Comparison of ENCODE assay signal across 1 cellular context in the genomic region with DNA sequence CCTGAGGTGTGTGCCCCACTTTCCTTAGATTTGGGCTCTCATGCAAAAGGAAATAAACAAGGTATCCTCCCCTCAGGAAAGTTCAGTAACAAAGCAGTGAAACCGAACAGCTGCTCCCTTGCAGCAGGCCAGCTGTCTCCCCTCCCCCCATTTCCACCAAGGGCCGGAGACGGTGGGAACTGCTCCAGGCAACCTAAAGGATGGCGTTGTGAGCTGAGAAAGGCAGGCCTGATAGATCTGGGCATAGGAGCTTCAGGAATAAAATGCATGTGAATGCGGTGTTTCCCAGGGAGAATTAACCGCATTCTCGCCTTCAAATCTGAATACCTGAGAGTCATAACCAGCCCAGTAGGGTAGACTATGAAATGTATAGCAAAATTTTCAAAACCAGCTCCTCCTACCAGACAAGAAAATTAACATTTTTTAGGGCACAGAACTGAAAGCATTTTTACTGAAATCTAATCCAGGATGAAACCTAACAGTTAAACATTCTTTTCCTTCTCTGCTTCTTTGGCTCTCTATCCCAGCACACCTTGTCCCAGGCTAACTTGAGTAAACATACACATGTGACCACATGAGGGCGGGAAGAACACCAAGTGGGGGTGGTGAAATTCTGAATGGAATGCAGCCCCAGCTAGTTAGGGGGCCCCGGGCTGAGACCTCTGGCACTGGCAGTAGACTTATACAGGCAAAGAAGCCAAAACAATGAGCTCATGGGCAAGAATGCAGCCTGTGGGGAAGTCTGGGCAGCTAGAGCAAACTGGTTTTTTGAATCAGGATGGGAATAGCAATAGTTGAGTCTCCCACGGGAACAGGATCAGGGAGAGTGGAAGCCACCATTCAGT.
TF ChIP-seq lines count a peak whose summit lies in the region.

No MANE protein-coding gene starts in this region.

TF ChIP-seq in K562, 482 proteins besides CTCF, POLR2A, EP300 and RAD21 (continued from another document):
- TF ChIP-seq, protein P1, sequence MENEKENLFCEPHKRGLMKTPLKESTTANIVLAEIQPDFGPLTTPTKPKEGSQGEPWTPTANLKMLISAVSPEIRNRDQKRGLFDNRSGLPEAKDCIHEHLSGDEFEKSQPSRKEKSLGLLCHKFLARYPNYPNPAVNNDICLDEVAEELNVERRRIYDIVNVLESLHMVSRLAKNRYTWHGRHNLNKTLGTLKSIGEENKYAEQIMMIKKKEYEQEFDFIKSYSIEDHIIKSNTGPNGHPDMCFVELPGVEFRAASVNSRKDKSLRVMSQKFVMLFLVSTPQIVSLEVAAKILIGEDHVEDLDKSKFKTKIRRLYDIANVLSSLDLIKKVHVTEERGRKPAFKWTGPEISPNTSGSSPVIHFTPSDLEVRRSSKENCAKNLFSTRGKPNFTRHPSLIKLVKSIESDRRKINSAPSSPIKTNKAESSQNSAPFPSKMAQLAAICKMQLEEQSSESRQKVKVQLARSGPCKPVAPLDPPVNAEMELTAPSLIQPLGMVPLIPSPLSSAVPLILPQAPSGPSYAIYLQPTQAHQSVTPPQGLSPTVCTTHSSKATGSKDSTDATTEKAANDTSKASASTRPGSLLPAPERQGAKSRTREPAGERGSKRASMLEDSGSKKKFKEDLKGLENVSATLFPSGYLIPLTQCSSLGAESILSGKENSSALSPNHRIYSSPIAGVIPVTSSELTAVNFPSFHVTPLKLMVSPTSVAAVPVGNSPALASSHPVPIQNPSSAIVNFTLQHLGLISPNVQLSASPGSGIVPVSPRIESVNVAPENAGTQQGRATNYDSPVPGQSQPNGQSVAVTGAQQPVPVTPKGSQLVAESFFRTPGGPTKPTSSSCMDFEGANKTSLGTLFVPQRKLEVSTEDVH (IDR thresholded peaks at IDR 0.05; ENCODE audit: low read depth, partially characterized antibody) = peak; percentile 39
- TF ChIP-seq, protein P2, sequence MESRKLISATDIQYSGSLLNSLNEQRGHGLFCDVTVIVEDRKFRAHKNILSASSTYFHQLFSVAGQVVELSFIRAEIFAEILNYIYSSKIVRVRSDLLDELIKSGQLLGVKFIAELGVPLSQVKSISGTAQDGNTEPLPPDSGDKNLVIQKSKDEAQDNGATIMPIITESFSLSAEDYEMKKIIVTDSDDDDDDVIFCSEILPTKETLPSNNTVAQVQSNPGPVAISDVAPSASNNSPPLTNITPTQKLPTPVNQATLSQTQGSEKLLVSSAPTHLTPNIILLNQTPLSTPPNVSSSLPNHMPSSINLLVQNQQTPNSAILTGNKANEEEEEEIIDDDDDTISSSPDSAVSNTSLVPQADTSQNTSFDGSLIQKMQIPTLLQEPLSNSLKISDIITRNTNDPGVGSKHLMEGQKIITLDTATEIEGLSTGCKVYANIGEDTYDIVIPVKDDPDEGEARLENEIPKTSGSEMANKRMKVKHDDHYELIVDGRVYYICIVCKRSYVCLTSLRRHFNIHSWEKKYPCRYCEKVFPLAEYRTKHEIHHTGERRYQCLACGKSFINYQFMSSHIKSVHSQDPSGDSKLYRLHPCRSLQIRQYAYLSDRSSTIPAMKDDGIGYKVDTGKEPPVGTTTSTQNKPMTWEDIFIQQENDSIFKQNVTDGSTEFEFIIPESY (CRISPR knock-in tag; IDR thresholded peaks at IDR 0.05) = no peak
- TF ChIP-seq HDAC1 (IDR thresholded peaks at IDR 0.05) (peak in 1 of 2 experiments; percentile 36; a peak in 1 of 4 replicates), CREM (IDR thresholded peaks at IDR 0.05; ENCODE audit: low read depth) (no peak), PHTF2 (CRISPR knock-in tag; IDR thresholded peaks at IDR 0.05) (no peak), ZNF785 (CRISPR knock-in tag; IDR thresholded peaks at IDR 0.05) (no peak), XRCC4 (IDR thresholded peaks at IDR 0.05; ENCODE audit: extremely low read depth, insufficient read depth, insufficient read length) (no peak), ZNF384 (IDR thresholded peaks at IDR 0.05; ENCODE audit: low read depth, low read length) (0 out of 2 replicates have a peak, but pooled peaks have one; percentile 4), KLF6 (CRISPR knock-in tag; IDR thresholded peaks at IDR 0.05; ENCODE audit: borderline replicate concordance) (no peak), RBM39 (optimal IDR thresholded peaks at IDR 0.05; ENCODE audit: low read depth, low read length) (no peak), PYGO2 (tag; IDR thresholded peaks at IDR 0.05) (no peak), HMG20A (CRISPR knock-in tag; conservative IDR thresholded peaks at IDR 0.05) (no peak)
- TF ChIP-seq, protein P3, sequence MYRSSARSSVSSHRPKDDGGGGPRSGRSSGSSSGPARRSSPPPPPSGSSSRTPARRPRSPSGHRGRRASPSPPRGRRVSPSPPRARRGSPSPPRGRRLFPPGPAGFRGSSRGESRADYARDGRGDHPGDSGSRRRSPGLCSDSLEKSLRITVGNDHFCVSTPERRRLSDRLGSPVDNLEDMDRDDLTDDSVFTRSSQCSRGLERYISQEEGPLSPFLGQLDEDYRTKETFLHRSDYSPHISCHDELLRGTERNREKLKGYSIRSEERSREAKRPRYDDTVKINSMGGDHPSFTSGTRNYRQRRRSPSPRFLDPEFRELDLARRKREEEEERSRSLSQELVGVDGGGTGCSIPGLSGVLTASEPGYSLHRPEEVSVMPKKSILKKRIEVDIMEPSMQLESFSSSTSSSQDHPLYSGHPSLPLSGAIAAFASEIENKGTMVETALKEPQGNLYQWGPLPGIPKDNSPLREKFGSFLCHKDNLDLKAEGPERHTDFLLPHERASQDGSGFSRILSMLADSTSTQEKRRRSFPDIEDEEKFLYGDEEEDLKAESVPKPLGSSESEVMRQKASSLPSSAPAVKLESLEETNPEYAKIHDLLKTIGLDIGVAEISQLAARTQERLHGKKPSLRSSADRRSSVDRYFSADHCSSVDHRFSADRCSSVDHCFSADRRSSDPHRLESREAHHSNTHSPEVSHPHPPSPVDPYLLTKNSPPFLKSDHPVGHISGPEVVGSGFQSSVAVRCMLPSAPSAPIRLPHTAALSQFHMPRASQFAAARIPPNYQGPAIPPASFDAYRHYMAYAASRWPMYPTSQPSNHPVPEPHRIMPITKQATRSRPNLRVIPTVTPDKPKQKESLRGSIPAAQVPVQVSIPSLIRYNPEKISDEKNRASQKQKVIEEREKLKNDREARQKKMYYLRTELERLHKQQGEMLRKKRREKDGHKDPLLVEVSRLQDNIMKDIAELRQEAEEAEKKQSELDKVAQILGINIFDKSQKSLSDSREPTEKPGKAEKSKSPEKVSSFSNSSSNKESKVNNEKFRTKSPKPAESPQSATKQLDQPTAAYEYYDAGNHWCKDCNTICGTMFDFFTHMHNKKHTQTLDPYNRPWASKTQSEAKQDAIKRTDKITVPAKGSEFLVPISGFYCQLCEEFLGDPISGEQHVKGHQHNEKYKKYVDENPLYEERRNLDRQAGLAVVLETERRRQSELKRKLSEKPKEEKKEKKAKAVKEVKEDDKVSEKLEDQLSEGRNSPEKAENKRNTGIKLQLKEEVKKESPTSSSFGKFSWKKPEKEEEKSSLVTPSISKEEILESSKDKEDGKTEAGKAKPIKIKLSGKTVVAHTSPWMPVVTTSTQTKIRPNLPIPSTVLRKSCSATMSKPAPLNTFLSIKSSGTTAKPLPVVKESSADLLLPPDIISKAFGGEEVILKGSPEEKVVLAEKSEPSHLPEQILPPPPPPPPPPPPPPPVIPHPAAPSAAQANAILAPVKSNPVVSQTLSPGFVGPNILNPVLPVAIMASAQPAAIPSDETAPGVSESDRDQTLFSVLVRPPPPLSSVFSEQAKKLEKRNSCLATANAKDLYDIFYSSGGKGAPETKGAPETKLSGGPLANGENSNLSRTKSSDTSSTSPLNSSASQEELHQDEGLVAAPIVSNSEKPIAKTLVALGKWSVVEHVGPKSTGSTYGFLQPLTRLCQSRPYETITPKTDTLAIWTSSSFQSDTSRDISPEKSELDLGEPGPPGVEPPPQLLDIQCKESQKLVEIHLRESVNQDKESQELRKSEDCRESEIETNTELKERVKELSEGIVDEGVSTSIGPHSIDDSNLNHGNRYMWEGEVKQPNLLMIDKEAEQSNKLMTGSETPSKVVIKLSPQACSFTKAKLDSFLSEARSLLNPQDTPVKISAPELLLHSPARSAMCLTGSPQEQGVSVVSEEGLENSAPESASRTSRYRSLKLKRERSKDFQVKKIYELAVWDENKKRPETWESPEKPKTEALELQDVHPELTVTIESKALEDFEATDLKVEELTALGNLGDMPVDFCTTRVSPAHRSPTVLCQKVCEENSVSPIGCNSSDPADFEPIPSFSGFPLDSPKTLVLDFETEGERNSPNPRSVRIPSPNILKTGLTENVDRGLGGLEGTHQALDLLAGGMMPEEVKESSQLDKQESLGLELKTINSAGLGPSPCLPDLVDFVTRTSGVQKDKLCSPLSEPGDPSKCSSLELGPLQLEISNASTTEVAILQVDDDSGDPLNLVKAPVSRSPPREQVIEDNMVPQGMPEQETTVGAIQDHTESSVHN (IDR thresholded peaks at IDR 0.05; ENCODE audit: borderline replicate concordance in 1 of 2, low read depth in 1 of 2) = peak in 1 of 2 experiments; percentile 35; a peak in 1 of 4 replicates
- TF ChIP-seq, protein P4, sequence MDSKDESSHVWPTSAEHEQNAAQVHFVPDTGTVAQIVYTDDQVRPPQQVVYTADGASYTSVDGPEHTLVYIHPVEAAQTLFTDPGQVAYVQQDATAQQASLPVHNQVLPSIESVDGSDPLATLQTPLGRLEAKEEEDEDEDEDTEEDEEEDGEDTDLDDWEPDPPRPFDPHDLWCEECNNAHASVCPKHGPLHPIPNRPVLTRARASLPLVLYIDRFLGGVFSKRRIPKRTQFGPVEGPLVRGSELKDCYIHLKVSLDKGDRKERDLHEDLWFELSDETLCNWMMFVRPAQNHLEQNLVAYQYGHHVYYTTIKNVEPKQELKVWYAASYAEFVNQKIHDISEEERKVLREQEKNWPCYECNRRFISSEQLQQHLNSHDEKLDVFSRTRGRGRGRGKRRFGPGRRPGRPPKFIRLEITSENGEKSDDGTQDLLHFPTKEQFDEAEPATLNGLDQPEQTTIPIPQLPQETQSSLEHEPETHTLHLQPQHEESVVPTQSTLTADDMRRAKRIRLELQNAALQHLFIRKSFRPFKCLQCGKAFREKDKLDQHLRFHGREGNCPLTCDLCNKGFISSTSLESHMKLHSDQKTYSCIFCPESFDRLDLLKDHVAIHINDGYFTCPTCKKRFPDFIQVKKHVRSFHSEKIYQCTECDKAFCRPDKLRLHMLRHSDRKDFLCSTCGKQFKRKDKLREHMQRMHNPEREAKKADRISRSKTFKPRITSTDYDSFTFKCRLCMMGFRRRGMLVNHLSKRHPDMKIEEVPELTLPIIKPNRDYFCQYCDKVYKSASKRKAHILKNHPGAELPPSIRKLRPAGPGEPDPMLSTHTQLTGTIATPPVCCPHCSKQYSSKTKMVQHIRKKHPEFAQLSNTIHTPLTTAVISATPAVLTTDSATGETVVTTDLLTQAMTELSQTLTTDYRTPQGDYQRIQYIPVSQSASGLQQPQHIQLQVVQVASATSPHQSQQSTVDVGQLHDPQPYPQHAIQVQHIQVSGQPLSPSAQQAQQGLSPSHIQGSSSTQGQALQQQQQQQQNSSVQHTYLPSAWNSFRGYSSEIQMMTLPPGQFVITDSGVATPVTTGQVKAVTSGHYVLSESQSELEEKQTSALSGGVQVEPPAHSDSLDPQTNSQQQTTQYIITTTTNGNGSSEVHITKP (IDR thresholded peaks at IDR 0.05; ENCODE audit: partially characterized antibody) = peak; percentile 24
- TF ChIP-seq, protein P5, sequence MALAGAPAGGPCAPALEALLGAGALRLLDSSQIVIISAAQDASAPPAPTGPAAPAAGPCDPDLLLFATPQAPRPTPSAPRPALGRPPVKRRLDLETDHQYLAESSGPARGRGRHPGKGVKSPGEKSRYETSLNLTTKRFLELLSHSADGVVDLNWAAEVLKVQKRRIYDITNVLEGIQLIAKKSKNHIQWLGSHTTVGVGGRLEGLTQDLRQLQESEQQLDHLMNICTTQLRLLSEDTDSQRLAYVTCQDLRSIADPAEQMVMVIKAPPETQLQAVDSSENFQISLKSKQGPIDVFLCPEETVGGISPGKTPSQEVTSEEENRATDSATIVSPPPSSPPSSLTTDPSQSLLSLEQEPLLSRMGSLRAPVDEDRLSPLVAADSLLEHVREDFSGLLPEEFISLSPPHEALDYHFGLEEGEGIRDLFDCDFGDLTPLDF (CRISPR knock-in tag; IDR thresholded peaks at IDR 0.05) = no peak
